In the genomic region with DNA sequence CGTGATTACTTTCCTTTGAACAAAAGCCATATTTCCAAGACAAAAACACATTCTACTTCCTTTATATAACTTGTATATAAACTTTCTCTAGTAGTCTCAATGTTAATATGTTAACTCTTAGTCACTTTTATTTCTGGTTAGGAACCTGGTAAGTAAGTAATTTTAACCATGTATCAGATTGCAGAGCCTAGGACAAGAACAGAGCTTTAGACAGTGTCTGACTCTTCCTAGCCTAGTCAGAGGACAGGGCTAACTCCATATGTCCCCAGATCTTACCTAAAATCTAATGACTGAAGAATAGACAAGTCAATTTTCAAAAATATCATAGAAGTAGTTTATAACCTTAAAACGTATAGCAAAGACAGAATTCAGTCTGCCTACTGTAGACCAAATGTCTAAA, we compare ENCODE assay signal across 30 cellular contexts. TPM values are rescaled to one million over a fixed set of nuclear protein-coding genes. Genes with fewer than 3 reads are reported as not detected.
"Had no signal": no experiment of that assay in that cellular context is flagged by ENCODE, and none has a peak within 500 bp of the region (broad histone marks: within the 10 kb centered on the region; RNA-seq: fewer than 3 reads in every experiment).

No MANE protein-coding gene starts in this region.

- H3K79me2 ChIP-seq: parathyroid adenoma had no signal

- H3K4me2 ChIP-seq: neural progenitor cell had no signal

- ATAC-seq: left colon; left lung; lower lobe of right lung; naive thymus-derived CD8-positive, alpha-beta T cell; right lobe of liver; stimulated activated naive B cell treated with anti-CD40 and anti-IgM and Interleukin-4, amounts not matched to agents 10 μg/mL and 1 μg/mL and 100 μg/mL, for 72 hours; stimulated activated naive CD8-positive, alpha-beta T cell treated with anti-CD3 and anti-CD28 coated beads, Interleukin-15, Interleukin-2, amounts not matched to agents 100 U/mL and 50 U/mL, for 24 hours had no signal

- FAIRE-seq: islet of Langerhans had no signal

- H3K27me3 ChIP-seq: left lung, neural progenitor cell, neutrophil, right atrium auricular region, right lobe of liver, stomach, testis, thyroid gland, transverse colon, upper lobe of left lung, vagina had no signal

- H3K9me3 Mint-ChIP-seq: immature natural killer cell; naive thymus-derived CD8-positive, alpha-beta T cell; nephron; neural progenitor cell; stimulated activated naive B cell treated with anti-CD40 and anti-IgM and Interleukin-4, amounts not matched to agents 10 μg/mL and 1 μg/mL and 100 μg/mL, for 72 hours had no signal

- H3K4me3 Mint-ChIP-seq: immature natural killer cell; naive thymus-derived CD8-positive, alpha-beta T cell; nephron; neural progenitor cell; stimulated activated naive B cell treated with anti-CD40 and anti-IgM and Interleukin-4, amounts not matched to agents 10 μg/mL and 1 μg/mL and 100 μg/mL, for 72 hours had no signal

- H3K27ac Mint-ChIP-seq: immature natural killer cell; naive thymus-derived CD8-positive, alpha-beta T cell; nephron; neural progenitor cell; stimulated activated naive B cell treated with anti-CD40 and anti-IgM and Interleukin-4, amounts not matched to agents 10 μg/mL and 1 μg/mL and 100 μg/mL, for 72 hours had no signal

- H3K36me3 Mint-ChIP-seq: immature natural killer cell, neural progenitor cell had no signal

- H3K9me3 ChIP-seq: left lung, lower lobe of right lung, neutrophil, right atrium auricular region, right lobe of liver, stomach, testis, thyroid gland, transverse colon, upper lobe of left lung, vagina had no signal

- H3K36me3 ChIP-seq: left lung, lower lobe of right lung, neural progenitor cell, neutrophil, right atrium auricular region, right lobe of liver, stomach, thyroid gland, transverse colon, upper lobe of left lung, vagina had no signal

- H3K27ac ChIP-seq: left lung, lower lobe of right lung, neural progenitor cell, neutrophil, parathyroid adenoma, right atrium auricular region, right lobe of liver, skin epidermis, stomach, testis, thyroid gland, transverse colon, upper lobe of left lung, vagina had no signal

- H3K27me3 Mint-ChIP-seq: stimulated activated naive B cell treated with anti-CD40 and anti-IgM and Interleukin-4, amounts not matched to agents 10 μg/mL and 1 μg/mL and 100 μg/mL, for 72 hours had no signal

- H3K4me3 ChIP-seq: left lung, lower lobe of right lung, neural progenitor cell, right atrium auricular region, right lobe of liver, skin epidermis, stomach, testis, thyroid gland, transverse colon, upper lobe of left lung, vagina had no signal

- H3K4me1 ChIP-seq: left lung, lower lobe of right lung, neural progenitor cell, right atrium auricular region, right lobe of liver, stomach, testis, transverse colon, upper lobe of left lung, vagina had no signal

- H2AFZ ChIP-seq: neural progenitor cell, parathyroid adenoma had no signal

- H3K4me1 Mint-ChIP-seq: immature natural killer cell, nephron, neural progenitor cell had no signal

- DNase-seq: hypothalamus; immature natural killer cell; kidney; left colon; left lung; lower lobe of right lung; mammary epithelial cell; mesenchymal stem cell; naive thymus-derived CD8-positive, alpha-beta T cell; occipital lobe; right lobe of liver; stimulated activated CD4-positive, alpha-beta T cell treated with anti-CD3 and anti-CD28 coated beads, Interleukin-12 subunit alpha, Interleukin-12 subunit beta, amount 100 ng/mL, for 4 hours; stimulated activated CD4-positive, alpha-beta T cell treated with anti-CD3 and anti-CD28 coated beads, Interleukin-15, amount 100 ng/mL, for 24 hours; stimulated activated CD4-positive, alpha-beta T cell treated with anti-CD3 and anti-CD28 coated beads, Interleukin-2, amount 100 ng/mL, for 24 hours; stimulated activated CD4-positive, alpha-beta T cell treated with anti-CD3 and anti-CD28 coated beads, Interleukin-4, amount 100 ng/mL, for 1 hour; stimulated activated naive B cell treated with anti-CD40 and anti-IgM and Interleukin-4, amounts not matched to agents 10 μg/mL and 1 μg/mL and 100 μg/mL, for 72 hours; stimulated activated naive CD8-positive, alpha-beta T cell treated with anti-CD3 and anti-CD28 coated beads, Interleukin-15, Interleukin-2, amounts not matched to agents 100 U/mL and 50 U/mL, for 24 hours; stomach; testis; thyroid gland; transverse colon; upper lobe of left lung had no signal

RNA-seq across cellular contexts. Expression of a gene that starts 8.3 kb away (rescaled TPM):
- total RNA-seq: vagina had no signal
